ENCODE assay signal across 8 cellular contexts in genomic region chr4:109729155-109729562, GRCh38. TPM values are rescaled to one million over a fixed set of nuclear protein-coding genes. Genes with fewer than 3 reads are reported as not detected.
A peak's percentile ranks its signal among the peaks of the same experiment; 100 is the strongest.
DNase-seq lines count a peak whose midpoint lies in the region; TF ChIP-seq lines count a peak whose summit lies in the region.

No MANE protein-coding gene starts in this region.

- peaks cover 6% of the 10 kb centered on the region for H3K36me3 Mint-ChIP-seq in MCF 10A (ENCODE audit: insufficient read depth, unreplicated experiment)

- H3K27me3 ChIP-seq in liver (ENCODE audit: control insufficient read depth in 4 of 4, insufficient read depth in 4 of 4, low read length in 3 of 4) (no peaks in the 10 kb centered on the region), thyroid gland (no peaks in the 10 kb centered on the region)

- peak overlapping the region; percentile 90 to 91 for H3K27ac ChIP-seq in liver (ENCODE audit: low read depth in 1 of 2, low read length in 2 of 2)
- H3K27ac ChIP-seq in thyroid gland = peak overlapping the region; percentile 31 to 83 (median 83)

- CTCF ChIA-PET in MCF 10A (lab: Yijun Ruan, JAX) = interaction anchor here (0.5 to 0.6 kb wide), 3 partner anchors 117 to 230 kb away, joined by 3 read pairs; no protein-coding TSS in a partner anchor

- H3K4me3 ChIP-seq in liver (ENCODE audit: low read depth in 1 of 3, low read length in 3 of 3) (peak overlapping the region; percentile 71 to 98 (median 72)), thyroid gland (replicated peaks in 1 of 3) (peak overlapping the region; percentile 9 to 73 (median 28))

- H3K27ac Mint-ChIP-seq in MCF 10A (ENCODE audit: low read depth, unreplicated experiment) = peak overlapping the region; percentile 52

- H3K4me1 ChIP-seq in ES-I3 (ENCODE audit: insufficient read depth, low read length) = no peaks in the 10 kb centered on the region
- H3K4me1 ChIP-seq in liver (ENCODE audit: control insufficient read depth in 4 of 4, insufficient read depth in 4 of 4, low read length in 3 of 4) = peaks cover 2 to 23% (median 13%) of the 10 kb centered on the region in 4 donors
- H3K4me1 ChIP-seq in thyroid gland = no peaks in the 10 kb centered on the region

- POLR2A ChIA-PET in MCF 10A (lab: Yijun Ruan, JAX) = interaction anchor here (0.6 to 3.4 kb wide), 14 partner anchors 8 to 1040 kb away, joined by 3 to 39 read pairs (median 4); partner anchors contain the start of genes CASP6, GAR1, MCUB and SEC24B

- no peaks in the 10 kb centered on the region for H3K9me3 ChIP-seq in ES-I3 (ENCODE audit: control insufficient read depth, insufficient read depth, low read length)
- H3K9me3 ChIP-seq in liver (ENCODE audit: control insufficient read depth in 4 of 4, low read length in 3 of 4) = no peaks in the 10 kb centered on the region
- H3K9me3 ChIP-seq in thyroid gland = no peaks in the 10 kb centered on the region

- H3K4me3 Mint-ChIP-seq in MCF 10A (ENCODE audit: unreplicated experiment) = peak overlapping the region; percentile 88

- H3K9ac ChIP-seq in ES-I3 (ENCODE audit: low read depth, low read length) = peak overlapping the region; percentile 81
- H3K9ac ChIP-seq in liver (ENCODE audit: low read depth in 1 of 2, low read length in 2 of 2) = peak overlapping the region; percentile 40 to 81

- peaks cover 18% of the 10 kb centered on the region for H3K4me1 Mint-ChIP-seq in MCF 10A (ENCODE audit: insufficient read depth, unreplicated experiment)

- BruUV-seq in MCF 10A (replicated peaks; lab: Mats Ljungman, UMichigan) = no TSS peak

- TF ChIP-seq CTCF in MCF 10A (IDR thresholded peaks at IDR 0.05; ENCODE audit: unreplicated experiment) (no peak), liver (IDR thresholded peaks at IDR 0.05; ENCODE audit: low read depth, low read length, missing input control) (no peak), thyroid gland (IDR thresholded peaks at IDR 0.05) (no peak), GM20000 (IDR thresholded peaks at IDR 0.05; ENCODE audit: extremely low read depth, missing control alignments) (no peak)

- no peak for TF ChIP-seq RAD21 in liver (IDR thresholded peaks at IDR 0.05)

- no peaks in the 10 kb centered on the region for H3K27me3 Mint-ChIP-seq in MCF 10A (ENCODE audit: insufficient read depth, unreplicated experiment)

- intact Hi-C loops in MCF 10A (cut with micrococcal nuclease) = loop anchor here (1.0 kb wide), 1 partner anchor 26 kb away; the partner anchor contains the start of gene CASP6
- intact Hi-C loops in thyroid gland (cut with DNase I) = no loop called here

- H3K36me3 ChIP-seq in ES-I3 (ENCODE audit: insufficient read depth, low read length) = no peaks in the 10 kb centered on the region
- peaks cover 0 to 4% (median 0%) of the 10 kb centered on the region in 4 donors for H3K36me3 ChIP-seq in liver (ENCODE audit: control insufficient read depth in 4 of 4, insufficient read depth in 3 of 4, low read depth in 1 of 4, low read length in 3 of 4)
- no peaks in the 10 kb centered on the region for H3K36me3 ChIP-seq in thyroid gland

- no peak for TF ChIP-seq POLR2A in thyroid gland (IDR thresholded peaks at IDR 0.05)

- under 1% methylated on average over 11 of the region's 11 CpGs for WGBS in liver
- WGBS in thyroid gland, 2 donors = 2% methylated on average over 11 of the region's 11 CpGs

- H3K9me3 Mint-ChIP-seq in MCF 10A (ENCODE audit: unreplicated experiment) = no peaks in the 10 kb centered on the region

- DNase-seq in M059J (ENCODE audit: low read depth) = peak; percentile 4
- peak; percentile 37 for DNase-seq in MCF 10A (ENCODE audit: unreplicated experiment)
- DNase-seq in thyroid gland = no peak
- DNase-seq in GM20000 (ENCODE audit: low spot score) = no peak
- DNase-seq in HuH-7 (ENCODE audit: low spot score) = no peak
- DNase-seq in NCI-H2196 treated with DMSO at 0.1 percent for 48 hours (lab: John Stamatoyannopoulos, UW; ENCODE audit: unreplicated experiment) = no peak

TF ChIP-seq in liver, 16 proteins besides CTCF, POLR2A, EP300 and RAD21:
- TF ChIP-seq JUND (IDR thresholded peaks at IDR 0.05) (no peak), YY1 (IDR thresholded peaks at IDR 0.05) (peak; percentile 0)

RNA-seq across cellular contexts. Expression of gene PLA2G12A, which starts 0.7 kb away (rescaled TPM):
- total RNA-seq in M059J (2014; rRNA removed; shearing (Covaris generic)) = 25.8 and 44.1 TPM in 2 replicates
- total RNA-seq in MCF 10A (2022) = 52.4 and 58.0 TPM in 2 replicates
- total RNA-seq in liver = 10 to 100 TPM; 11.3 to 28.9 TPM
- polyA plus RNA-seq in liver = 10 to 100 TPM; 29.9 to 57.7 TPM
- total RNA-seq in thyroid gland = 100 to 1,000 TPM in 1 of 4 donors, 10 to 100 TPM in 3; 37.9 to 216 (median 55.5) TPM

RNA-seq across cellular contexts. Expression of gene CASP6, which starts 25.9 kb away (rescaled TPM):
- 28.6 and 54.1 TPM in 2 replicates for total RNA-seq in M059J (2014; rRNA removed; shearing (Covaris generic))
- 7.9 and 8.1 TPM in 2 replicates for total RNA-seq in MCF 10A (2022)
- total RNA-seq in liver = 10 to 100 TPM; 18.5 to 20.9 TPM
- polyA plus RNA-seq in liver = 10 to 100 TPM; 14.9 to 20.4 TPM
- total RNA-seq in thyroid gland = 10 to 100 TPM; 16.2 to 25.6 (median 20.5) TPM

Comparison
In these comparisons a context has a peak if more than half of its experiments do, and no peak if none do; other contexts are left out.
1. DNase-seq: peak in M059J (single experiment) and MCF 10A (single experiment); none in thyroid gland (0 of 2), GM20000 (single experiment), HuH-7 (single experiment) and NCI-H2196 treated with DMSO at 0.1 percent for 48 hours (single experiment).